ENCODE assay signal across 1 cellular context in the genomic region with DNA sequence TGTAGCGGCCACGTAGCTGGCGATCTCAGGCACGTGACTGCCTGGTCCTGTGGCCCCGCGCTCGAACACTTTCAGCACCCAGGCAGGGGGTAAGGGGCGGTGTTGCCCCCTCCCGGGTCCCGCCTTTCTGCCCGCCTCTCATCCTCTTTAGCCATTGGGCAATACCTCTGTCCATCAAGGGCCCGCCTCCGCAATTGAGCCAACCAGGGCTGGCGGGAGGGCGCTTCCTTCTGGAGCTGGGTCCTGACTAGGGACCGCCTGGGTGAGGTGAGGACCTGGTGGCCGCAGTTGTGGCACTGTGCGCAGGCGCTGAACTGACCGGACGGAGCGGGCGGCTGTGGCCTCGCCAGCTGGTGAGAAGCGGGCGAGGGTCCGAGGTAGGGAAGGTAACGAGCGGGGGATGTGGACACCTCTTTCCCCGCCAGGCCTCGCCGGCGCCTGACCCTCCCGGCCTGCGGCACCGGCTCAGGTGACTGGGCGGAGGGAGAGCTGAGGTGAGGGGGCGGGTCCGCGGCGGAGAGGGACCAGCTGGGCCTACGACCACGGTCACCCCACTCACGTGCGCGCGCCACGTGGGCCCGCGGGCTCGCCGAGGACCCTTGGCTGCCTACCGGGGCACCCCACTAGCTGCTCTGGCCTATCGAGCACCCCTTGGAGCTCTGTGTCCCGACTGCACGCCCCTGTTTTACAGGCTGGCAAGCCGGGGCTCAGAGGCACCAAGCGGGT.
TF ChIP-seq lines count a peak whose summit lies in the region.

A gene with protein sequence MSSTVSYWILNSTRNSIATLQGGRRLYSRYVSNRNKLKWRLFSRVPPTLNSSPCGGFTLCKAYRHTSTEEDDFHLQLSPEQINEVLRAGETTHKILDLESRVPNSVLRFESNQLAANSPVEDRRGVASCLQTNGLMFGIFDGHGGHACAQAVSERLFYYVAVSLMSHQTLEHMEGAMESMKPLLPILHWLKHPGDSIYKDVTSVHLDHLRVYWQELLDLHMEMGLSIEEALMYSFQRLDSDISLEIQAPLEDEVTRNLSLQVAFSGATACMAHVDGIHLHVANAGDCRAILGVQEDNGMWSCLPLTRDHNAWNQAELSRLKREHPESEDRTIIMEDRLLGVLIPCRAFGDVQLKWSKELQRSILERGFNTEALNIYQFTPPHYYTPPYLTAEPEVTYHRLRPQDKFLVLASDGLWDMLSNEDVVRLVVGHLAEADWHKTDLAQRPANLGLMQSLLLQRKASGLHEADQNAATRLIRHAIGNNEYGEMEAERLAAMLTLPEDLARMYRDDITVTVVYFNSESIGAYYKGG (plus strand): TSS at position 228 of the 726 bp plus-strand sequence. CDS start 3,770 bp downstream, outside the sequence.

TF ChIP-seq in HepG2, 621 proteins besides CTCF, POLR2A, EP300 and RAD21 (continued from another document and continues in another):
- TF ChIP-seq, protein P1, sequence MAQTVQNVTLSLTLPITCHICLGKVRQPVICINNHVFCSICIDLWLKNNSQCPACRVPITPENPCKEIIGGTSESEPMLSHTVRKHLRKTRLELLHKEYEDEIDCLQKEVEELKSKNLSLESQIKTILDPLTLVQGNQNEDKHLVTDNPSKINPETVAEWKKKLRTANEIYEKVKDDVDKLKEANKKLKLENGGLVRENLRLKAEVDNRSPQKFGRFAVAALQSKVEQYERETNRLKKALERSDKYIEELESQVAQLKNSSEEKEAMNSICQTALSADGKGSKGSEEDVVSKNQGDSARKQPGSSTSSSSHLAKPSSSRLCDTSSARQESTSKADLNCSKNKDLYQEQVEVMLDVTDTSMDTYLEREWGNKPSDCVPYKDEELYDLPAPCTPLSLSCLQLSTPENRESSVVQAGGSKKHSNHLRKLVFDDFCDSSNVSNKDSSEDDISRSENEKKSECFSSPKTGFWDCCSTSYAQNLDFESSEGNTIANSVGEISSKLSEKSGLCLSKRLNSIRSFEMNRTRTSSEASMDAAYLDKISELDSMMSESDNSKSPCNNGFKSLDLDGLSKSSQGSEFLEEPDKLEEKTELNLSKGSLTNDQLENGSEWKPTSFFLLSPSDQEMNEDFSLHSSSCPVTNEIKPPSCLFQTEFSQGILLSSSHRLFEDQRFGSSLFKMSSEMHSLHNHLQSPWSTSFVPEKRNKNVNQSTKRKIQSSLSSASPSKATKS (CRISPR knock-in tag; IDR thresholded peaks at IDR 0.05) = no peak; the same call in 1 of the 2 replicates
- TF ChIP-seq, protein P2, sequence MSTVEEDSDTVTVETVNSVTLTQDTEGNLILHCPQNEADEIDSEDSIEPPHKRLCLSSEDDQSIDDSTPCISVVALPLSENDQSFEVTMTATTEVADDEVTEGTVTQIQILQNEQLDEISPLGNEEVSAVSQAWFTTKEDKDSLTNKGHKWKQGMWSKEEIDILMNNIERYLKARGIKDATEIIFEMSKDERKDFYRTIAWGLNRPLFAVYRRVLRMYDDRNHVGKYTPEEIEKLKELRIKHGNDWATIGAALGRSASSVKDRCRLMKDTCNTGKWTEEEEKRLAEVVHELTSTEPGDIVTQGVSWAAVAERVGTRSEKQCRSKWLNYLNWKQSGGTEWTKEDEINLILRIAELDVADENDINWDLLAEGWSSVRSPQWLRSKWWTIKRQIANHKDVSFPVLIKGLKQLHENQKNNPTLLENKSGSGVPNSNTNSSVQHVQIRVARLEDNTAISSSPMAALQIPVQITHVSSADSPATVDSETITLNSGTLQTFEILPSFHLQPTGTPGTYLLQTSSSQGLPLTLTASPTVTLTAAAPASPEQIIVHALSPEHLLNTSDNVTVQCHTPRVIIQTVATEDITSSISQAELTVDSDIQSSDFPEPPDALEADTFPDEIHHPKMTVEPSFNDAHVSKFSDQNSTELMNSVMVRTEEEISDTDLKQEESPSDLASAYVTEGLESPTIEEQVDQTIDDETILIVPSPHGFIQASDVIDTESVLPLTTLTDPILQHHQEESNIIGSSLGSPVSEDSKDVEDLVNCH (CRISPR knock-in tag; IDR thresholded peaks at IDR 0.05) = peak; percentile 68; the same call in 1 of the 2 replicates
- no peak for TF ChIP-seq NR2F1 (CRISPR knock-in tag; IDR thresholded peaks at IDR 0.05)
- TF ChIP-seq ZNF543 (CRISPR knock-in tag; IDR thresholded peaks at IDR 0.05) = peak; percentile 96
- 0 out of 2 replicates have a peak, but pooled peaks have one; percentile 30 for TF ChIP-seq GTF3A (CRISPR knock-in tag; conservative IDR thresholded peaks at IDR 0.05)
- TF ChIP-seq, protein P3, sequence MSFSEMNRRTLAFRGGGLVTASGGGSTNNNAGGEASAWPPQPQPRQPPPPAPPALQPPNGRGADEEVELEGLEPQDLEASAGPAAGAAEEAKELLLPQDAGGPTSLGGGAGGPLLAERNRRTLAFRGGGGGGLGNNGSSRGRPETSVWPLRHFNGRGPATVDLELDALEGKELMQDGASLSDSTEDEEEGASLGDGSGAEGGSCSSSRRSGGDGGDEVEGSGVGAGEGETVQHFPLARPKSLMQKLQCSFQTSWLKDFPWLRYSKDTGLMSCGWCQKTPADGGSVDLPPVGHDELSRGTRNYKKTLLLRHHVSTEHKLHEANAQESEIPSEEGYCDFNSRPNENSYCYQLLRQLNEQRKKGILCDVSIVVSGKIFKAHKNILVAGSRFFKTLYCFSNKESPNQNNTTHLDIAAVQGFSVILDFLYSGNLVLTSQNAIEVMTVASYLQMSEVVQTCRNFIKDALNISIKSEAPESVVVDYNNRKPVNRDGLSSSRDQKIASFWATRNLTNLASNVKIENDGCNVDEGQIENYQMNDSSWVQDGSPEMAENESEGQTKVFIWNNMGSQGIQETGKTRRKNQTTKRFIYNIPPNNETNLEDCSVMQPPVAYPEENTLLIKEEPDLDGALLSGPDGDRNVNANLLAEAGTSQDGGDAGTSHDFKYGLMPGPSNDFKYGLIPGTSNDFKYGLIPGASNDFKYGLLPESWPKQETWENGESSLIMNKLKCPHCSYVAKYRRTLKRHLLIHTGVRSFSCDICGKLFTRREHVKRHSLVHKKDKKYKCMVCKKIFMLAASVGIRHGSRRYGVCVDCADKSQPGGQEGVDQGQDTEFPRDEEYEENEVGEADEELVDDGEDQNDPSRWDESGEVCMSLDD (CRISPR knock-in tag; IDR thresholded peaks at IDR 0.05; ENCODE audit: borderline replicate concordance) = peak; percentile 94
- peak; percentile 93; the same call in 1 of the 2 replicates for TF ChIP-seq SNAPC2 (CRISPR knock-in tag; IDR thresholded peaks at IDR 0.05)
- no peak for TF ChIP-seq CHD4 (IDR thresholded peaks at IDR 0.05; ENCODE audit: borderline replicate concordance, low read length)
- TF ChIP-seq HOXD1 (CRISPR knock-in tag; IDR thresholded peaks at IDR 0.05) = peak; percentile 73; the same call in 1 of the 2 replicates
- TF ChIP-seq ZFY (CRISPR knock-in tag; IDR thresholded peaks at IDR 0.05) = peak; percentile 98
- TF ChIP-seq ZFAT (CRISPR knock-in tag; conservative IDR thresholded peaks at IDR 0.05) = peak; percentile 85; the same call in 1 of the 2 replicates
- TF ChIP-seq, protein P4, sequence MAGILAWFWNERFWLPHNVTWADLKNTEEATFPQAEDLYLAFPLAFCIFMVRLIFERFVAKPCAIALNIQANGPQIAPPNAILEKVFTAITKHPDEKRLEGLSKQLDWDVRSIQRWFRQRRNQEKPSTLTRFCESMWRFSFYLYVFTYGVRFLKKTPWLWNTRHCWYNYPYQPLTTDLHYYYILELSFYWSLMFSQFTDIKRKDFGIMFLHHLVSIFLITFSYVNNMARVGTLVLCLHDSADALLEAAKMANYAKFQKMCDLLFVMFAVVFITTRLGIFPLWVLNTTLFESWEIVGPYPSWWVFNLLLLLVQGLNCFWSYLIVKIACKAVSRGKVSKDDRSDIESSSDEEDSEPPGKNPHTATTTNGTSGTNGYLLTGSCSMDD (CRISPR knock-in tag; IDR thresholded peaks at IDR 0.05) = peak; percentile 60; the same call in 1 of the 2 replicates
- TF ChIP-seq, protein P5, sequence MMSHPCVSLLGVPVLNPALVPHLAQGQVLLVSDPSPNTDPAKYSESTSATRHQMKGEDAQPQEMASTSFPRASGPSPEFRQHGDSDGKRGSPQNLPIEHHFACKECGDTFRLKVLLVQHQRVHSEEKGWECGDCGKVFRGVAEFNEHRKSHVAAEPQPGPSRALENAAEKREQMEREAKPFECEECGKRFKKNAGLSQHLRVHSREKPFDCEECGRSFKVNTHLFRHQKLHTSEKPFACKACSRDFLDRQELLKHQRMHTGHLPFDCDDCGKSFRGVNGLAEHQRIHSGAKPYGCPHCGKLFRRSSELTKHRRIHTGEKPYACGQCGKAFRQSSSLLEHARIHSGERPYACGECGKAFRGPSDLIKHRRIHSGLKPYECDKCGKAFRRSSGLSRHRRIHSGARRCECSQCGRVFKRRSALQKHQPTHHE (CRISPR knock-in tag; IDR thresholded peaks at IDR 0.05; ENCODE audit: borderline replicate concordance) = peak; percentile 98; the same call in 1 of the 2 replicates
- TF ChIP-seq, protein P6, sequence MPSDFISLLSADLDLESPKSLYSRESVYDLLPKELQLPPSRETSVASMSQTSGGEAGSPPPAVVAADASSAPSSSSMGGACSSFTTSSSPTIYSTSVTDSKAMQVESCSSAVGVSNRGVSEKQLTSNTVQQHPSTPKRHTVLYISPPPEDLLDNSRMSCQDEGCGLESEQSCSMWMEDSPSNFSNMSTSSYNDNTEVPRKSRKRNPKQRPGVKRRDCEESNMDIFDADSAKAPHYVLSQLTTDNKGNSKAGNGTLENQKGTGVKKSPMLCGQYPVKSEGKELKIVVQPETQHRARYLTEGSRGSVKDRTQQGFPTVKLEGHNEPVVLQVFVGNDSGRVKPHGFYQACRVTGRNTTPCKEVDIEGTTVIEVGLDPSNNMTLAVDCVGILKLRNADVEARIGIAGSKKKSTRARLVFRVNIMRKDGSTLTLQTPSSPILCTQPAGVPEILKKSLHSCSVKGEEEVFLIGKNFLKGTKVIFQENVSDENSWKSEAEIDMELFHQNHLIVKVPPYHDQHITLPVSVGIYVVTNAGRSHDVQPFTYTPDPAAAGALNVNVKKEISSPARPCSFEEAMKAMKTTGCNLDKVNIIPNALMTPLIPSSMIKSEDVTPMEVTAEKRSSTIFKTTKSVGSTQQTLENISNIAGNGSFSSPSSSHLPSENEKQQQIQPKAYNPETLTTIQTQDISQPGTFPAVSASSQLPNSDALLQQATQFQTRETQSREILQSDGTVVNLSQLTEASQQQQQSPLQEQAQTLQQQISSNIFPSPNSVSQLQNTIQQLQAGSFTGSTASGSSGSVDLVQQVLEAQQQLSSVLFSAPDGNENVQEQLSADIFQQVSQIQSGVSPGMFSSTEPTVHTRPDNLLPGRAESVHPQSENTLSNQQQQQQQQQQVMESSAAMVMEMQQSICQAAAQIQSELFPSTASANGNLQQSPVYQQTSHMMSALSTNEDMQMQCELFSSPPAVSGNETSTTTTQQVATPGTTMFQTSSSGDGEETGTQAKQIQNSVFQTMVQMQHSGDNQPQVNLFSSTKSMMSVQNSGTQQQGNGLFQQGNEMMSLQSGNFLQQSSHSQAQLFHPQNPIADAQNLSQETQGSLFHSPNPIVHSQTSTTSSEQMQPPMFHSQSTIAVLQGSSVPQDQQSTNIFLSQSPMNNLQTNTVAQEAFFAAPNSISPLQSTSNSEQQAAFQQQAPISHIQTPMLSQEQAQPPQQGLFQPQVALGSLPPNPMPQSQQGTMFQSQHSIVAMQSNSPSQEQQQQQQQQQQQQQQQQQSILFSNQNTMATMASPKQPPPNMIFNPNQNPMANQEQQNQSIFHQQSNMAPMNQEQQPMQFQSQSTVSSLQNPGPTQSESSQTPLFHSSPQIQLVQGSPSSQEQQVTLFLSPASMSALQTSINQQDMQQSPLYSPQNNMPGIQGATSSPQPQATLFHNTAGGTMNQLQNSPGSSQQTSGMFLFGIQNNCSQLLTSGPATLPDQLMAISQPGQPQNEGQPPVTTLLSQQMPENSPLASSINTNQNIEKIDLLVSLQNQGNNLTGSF (CRISPR knock-in tag; IDR thresholded peaks at IDR 0.05) = peak; percentile 87
- TF ChIP-seq SPEN (CRISPR knock-in tag; IDR thresholded peaks at IDR 0.05; ENCODE audit: low read depth) = peak; percentile 87
- TF ChIP-seq, protein P7, sequence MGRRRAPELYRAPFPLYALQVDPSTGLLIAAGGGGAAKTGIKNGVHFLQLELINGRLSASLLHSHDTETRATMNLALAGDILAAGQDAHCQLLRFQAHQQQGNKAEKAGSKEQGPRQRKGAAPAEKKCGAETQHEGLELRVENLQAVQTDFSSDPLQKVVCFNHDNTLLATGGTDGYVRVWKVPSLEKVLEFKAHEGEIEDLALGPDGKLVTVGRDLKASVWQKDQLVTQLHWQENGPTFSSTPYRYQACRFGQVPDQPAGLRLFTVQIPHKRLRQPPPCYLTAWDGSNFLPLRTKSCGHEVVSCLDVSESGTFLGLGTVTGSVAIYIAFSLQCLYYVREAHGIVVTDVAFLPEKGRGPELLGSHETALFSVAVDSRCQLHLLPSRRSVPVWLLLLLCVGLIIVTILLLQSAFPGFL (CRISPR knock-in tag; IDR thresholded peaks at IDR 0.05) = peak; percentile 90; the same call in 1 of the 2 replicates
- TF ChIP-seq, protein P8, sequence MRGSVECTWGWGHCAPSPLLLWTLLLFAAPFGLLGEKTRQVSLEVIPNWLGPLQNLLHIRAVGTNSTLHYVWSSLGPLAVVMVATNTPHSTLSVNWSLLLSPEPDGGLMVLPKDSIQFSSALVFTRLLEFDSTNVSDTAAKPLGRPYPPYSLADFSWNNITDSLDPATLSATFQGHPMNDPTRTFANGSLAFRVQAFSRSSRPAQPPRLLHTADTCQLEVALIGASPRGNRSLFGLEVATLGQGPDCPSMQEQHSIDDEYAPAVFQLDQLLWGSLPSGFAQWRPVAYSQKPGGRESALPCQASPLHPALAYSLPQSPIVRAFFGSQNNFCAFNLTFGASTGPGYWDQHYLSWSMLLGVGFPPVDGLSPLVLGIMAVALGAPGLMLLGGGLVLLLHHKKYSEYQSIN (CRISPR knock-in tag; IDR thresholded peaks at IDR 0.05; ENCODE audit: borderline replicate concordance) = no peak; the same call in 1 of the 2 replicates
- TF ChIP-seq ZNF557 (CRISPR knock-in tag; IDR thresholded peaks at IDR 0.05) = peak; percentile 26; the same call in 1 of the 2 replicates
- TF ChIP-seq CEBPG (CRISPR knock-in tag; IDR thresholded peaks at IDR 0.05) = peak; percentile 65
- peak; percentile 22 for TF ChIP-seq ZNF629 (CRISPR knock-in tag; conservative IDR thresholded peaks at IDR 0.05)
- TF ChIP-seq ZFP90 (CRISPR knock-in tag; IDR thresholded peaks at IDR 0.05; ENCODE audit: borderline replicate concordance) = peak; percentile 97
- TF ChIP-seq, protein P9, sequence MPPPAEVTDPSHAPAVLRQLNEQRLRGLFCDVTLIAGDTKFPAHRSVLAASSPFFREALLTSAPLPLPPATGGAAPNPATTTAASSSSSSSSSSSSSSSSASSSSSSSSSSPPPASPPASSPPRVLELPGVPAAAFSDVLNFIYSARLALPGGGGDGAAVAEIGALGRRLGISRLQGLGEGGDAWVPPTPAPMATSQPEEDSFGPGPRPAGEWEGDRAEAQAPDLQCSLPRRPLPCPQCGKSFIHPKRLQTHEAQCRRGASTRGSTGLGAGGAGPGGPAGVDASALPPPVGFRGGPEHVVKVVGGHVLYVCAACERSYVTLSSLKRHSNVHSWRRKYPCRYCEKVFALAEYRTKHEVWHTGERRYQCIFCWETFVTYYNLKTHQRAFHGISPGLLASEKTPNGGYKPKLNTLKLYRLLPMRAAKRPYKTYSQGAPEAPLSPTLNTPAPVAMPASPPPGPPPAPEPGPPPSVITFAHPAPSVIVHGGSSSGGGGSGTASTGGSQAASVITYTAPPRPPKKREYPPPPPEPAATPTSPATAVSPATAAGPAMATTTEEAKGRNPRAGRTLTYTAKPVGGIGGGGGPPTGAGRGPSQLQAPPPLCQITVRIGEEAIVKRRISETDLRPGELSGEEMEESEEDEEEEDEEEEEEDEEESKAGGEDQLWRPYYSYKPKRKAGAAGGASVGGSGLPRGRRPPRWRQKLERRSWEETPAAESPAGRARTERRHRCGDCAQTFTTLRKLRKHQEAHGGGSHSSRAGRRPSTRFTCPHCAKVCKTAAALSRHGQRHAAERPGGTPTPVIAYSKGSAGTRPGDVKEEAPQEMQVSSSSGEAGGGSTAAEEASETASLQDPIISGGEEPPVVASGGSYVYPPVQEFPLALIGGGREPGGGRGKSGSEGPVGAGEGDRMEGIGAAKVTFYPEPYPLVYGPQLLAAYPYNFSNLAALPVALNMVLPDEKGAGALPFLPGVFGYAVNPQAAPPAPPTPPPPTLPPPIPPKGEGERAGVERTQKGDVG (CRISPR knock-in tag; IDR thresholded peaks at IDR 0.05; ENCODE audit: borderline replicate concordance) = peak; percentile 37; the same call in 1 of the 2 replicates
- TF ChIP-seq HDAC1 (CRISPR knock-in tag; IDR thresholded peaks at IDR 0.05) = peak; percentile 92
- TF ChIP-seq DMAP1 (CRISPR knock-in tag; IDR thresholded peaks at IDR 0.05) = peak; percentile 95
- no peak for TF ChIP-seq KAT2B (IDR thresholded peaks at IDR 0.05; ENCODE audit: borderline replicate concordance, low read depth, low read length)
